ENCODE assay signal across 33 cellular contexts in genomic region chr9:6677803-6678202, GRCh38. TPM values are rescaled to one million over a fixed set of nuclear protein-coding genes. Genes with fewer than 3 reads are reported as not detected.
"Had no signal": no experiment of that assay in that cellular context is flagged by ENCODE, and none has a peak within 500 bp of the region (broad histone marks: within the 10 kb centered on the region; RNA-seq: fewer than 3 reads in every experiment).

No MANE protein-coding gene starts in this region.

- ATAC-seq: activated CD4-positive, alpha-beta T cell treated with anti-CD3 and anti-CD28 coated beads for 36 hours; activated CD8-positive, alpha-beta memory T cell treated with anti-CD3 and anti-CD28 coated beads, Interleukin-2, amount 10 ng/mL, durations not matched to agents 7 days and 5 days; activated CD8-positive, alpha-beta T cell treated with anti-CD3 and anti-CD28 coated beads, Interleukin-2, amount 10 ng/mL, durations not matched to agents 7 days and 5 days; activated naive CD4-positive, alpha-beta T cell treated with anti-CD3 and anti-CD28 coated beads, Interleukin-2, amount 50 U/mL, for 72 hours; esophagus mucosa; T-helper 17 cell had no signal

- H3K4me1 ChIP-seq: breast epithelium, colonic mucosa had no signal

- H3K27ac ChIP-seq: ascending aorta, breast epithelium, cardiac muscle cell, colonic mucosa, dorsolateral prefrontal cortex, WERI-Rb-1 had no signal

- H3K9me3 Mint-ChIP-seq: activated CD4-positive, alpha-beta memory T cell treated with anti-CD3 and anti-CD28 coated beads for 36 hours; activated CD4-positive, alpha-beta T cell treated with anti-CD3 and anti-CD28 coated beads, Interleukin-2, amount 10 ng/mL, durations not matched to agents 24 days and 14 days; activated naive CD4-positive, alpha-beta T cell treated with anti-CD3 and anti-CD28 coated beads, Interleukin-2, amount 10 ng/mL, durations not matched to agents 7 days and 5 days; activated naive CD4-positive, alpha-beta T cell treated with anti-CD3 and anti-CD28 coated beads, Interleukin-2, amount 50 U/mL, for 72 hours; activated naive CD8-positive, alpha-beta T cell treated with anti-CD3 and anti-CD28 coated beads, Interleukin-2, amount 10 ng/mL, durations not matched to agents 7 days and 5 days; activated T-helper 1 cell treated with anti-CD3 and anti-CD28 coated beads, Interleukin-12 subunit alpha, Interleukin-12 subunit beta, Interleukin-2, Interleukin-4 antibody, amounts not matched to agents 30 ng/mL and 10 ng/mL and 1 ng/mL, durations not matched to agents 14 hours and 24 hours and 36 hours; dendritic cell treated with granulocyte-macrophage colony-stimulating factor and Interleukin-4, amounts not matched to agents 40 ng/mL and 50 ng/mL, for 4 days; endodermal cell; T-helper 2 cell treated with Interferon-gamma antibody and Interleukin-4, amounts not matched to agents 5 μg/mL and 100 μg/mL, for 36 hours had no signal

- H3K36me3 Mint-ChIP-seq: activated naive CD4-positive, alpha-beta T cell treated with anti-CD3 and anti-CD28 coated beads, Interleukin-2, amount 10 ng/mL, durations not matched to agents 7 days and 5 days; activated naive CD8-positive, alpha-beta T cell treated with anti-CD3 and anti-CD28 coated beads, Interleukin-2, amount 10 ng/mL, durations not matched to agents 7 days and 5 days had no signal

- H3K9me3 ChIP-seq: ascending aorta, breast epithelium, colonic mucosa had no signal

- H3K27me3 Mint-ChIP-seq: activated CD4-positive, alpha-beta memory T cell treated with anti-CD3 and anti-CD28 coated beads for 36 hours; activated CD4-positive, alpha-beta T cell treated with anti-CD3 and anti-CD28 coated beads for 36 hours; activated CD4-positive, alpha-beta T cell treated with anti-CD3 and anti-CD28 coated beads, Interleukin-2, amount 10 ng/mL, durations not matched to agents 24 days and 14 days; activated CD8-positive, alpha-beta memory T cell treated with anti-CD3 and anti-CD28 coated beads, Interleukin-2, amount 10 ng/mL, durations not matched to agents 7 days and 5 days; activated naive CD4-positive, alpha-beta T cell treated with anti-CD3 and anti-CD28 coated beads, Interleukin-2, amount 10 ng/mL, durations not matched to agents 7 days and 5 days; activated naive CD8-positive, alpha-beta T cell treated with anti-CD3 and anti-CD28 coated beads, Interleukin-2, amount 10 ng/mL, durations not matched to agents 7 days and 5 days; dendritic cell treated with granulocyte-macrophage colony-stimulating factor and Interleukin-4, amounts not matched to agents 40 ng/mL and 50 ng/mL, for 4 days; T-helper 17 cell had no signal

- H3K27me3 ChIP-seq: ascending aorta, breast epithelium, cardiac muscle cell, colonic mucosa, dorsolateral prefrontal cortex had no signal

- H3K27ac Mint-ChIP-seq: activated CD4-positive, alpha-beta memory T cell treated with anti-CD3 and anti-CD28 coated beads for 36 hours; activated CD4-positive, alpha-beta T cell treated with anti-CD3 and anti-CD28 coated beads for 36 hours; activated CD4-positive, alpha-beta T cell treated with anti-CD3 and anti-CD28 coated beads, Interleukin-2, amount 10 ng/mL, durations not matched to agents 24 days and 14 days; activated CD8-positive, alpha-beta memory T cell treated with anti-CD3 and anti-CD28 coated beads, Interleukin-2, amount 10 ng/mL, durations not matched to agents 7 days and 5 days; activated CD8-positive, alpha-beta T cell treated with anti-CD3 and anti-CD28 coated beads, Interleukin-2, amount 10 ng/mL, durations not matched to agents 7 days and 5 days; activated naive CD4-positive, alpha-beta T cell treated with anti-CD3 and anti-CD28 coated beads, Interleukin-2, amount 10 ng/mL, durations not matched to agents 7 days and 5 days; activated naive CD4-positive, alpha-beta T cell treated with anti-CD3 and anti-CD28 coated beads, Interleukin-2, amount 50 U/mL, for 72 hours; activated naive CD8-positive, alpha-beta T cell treated with anti-CD3 and anti-CD28 coated beads, Interleukin-2, amount 10 ng/mL, durations not matched to agents 7 days and 5 days; activated T-helper 1 cell treated with anti-CD3 and anti-CD28 coated beads, Interleukin-12 subunit alpha, Interleukin-12 subunit beta, Interleukin-2, Interleukin-4 antibody, amounts not matched to agents 30 ng/mL and 10 ng/mL and 1 ng/mL, durations not matched to agents 14 hours and 24 hours and 36 hours; dendritic cell treated with granulocyte-macrophage colony-stimulating factor and Interleukin-4, amounts not matched to agents 40 ng/mL and 50 ng/mL, for 4 days; endodermal cell; T-helper 17 cell; T-helper 2 cell treated with Interferon-gamma antibody and Interleukin-4, amounts not matched to agents 5 μg/mL and 100 μg/mL, for 36 hours had no signal

- H3K4me3 Mint-ChIP-seq: activated CD4-positive, alpha-beta memory T cell treated with anti-CD3 and anti-CD28 coated beads for 36 hours; activated CD4-positive, alpha-beta T cell treated with anti-CD3 and anti-CD28 coated beads for 36 hours; activated CD4-positive, alpha-beta T cell treated with anti-CD3 and anti-CD28 coated beads, Interleukin-2, amount 10 ng/mL, durations not matched to agents 24 days and 14 days; activated CD8-positive, alpha-beta memory T cell treated with anti-CD3 and anti-CD28 coated beads, Interleukin-2, amount 10 ng/mL, durations not matched to agents 7 days and 5 days; activated CD8-positive, alpha-beta T cell treated with anti-CD3 and anti-CD28 coated beads, Interleukin-2, amount 10 ng/mL, durations not matched to agents 7 days and 5 days; activated naive CD4-positive, alpha-beta T cell treated with anti-CD3 and anti-CD28 coated beads, Interleukin-2, amount 10 ng/mL, durations not matched to agents 7 days and 5 days; activated naive CD8-positive, alpha-beta T cell treated with anti-CD3 and anti-CD28 coated beads, Interleukin-2, amount 10 ng/mL, durations not matched to agents 7 days and 5 days; activated T-helper 1 cell treated with anti-CD3 and anti-CD28 coated beads, Interleukin-12 subunit alpha, Interleukin-12 subunit beta, Interleukin-2, Interleukin-4 antibody, amounts not matched to agents 30 ng/mL and 10 ng/mL and 1 ng/mL, durations not matched to agents 14 hours and 24 hours and 36 hours; dendritic cell treated with granulocyte-macrophage colony-stimulating factor and Interleukin-4, amounts not matched to agents 40 ng/mL and 50 ng/mL, for 4 days; endodermal cell; T-helper 17 cell; T-helper 2 cell treated with Interferon-gamma antibody and Interleukin-4, amounts not matched to agents 5 μg/mL and 100 μg/mL, for 36 hours had no signal

- H3K4me3 ChIP-seq: ascending aorta, breast epithelium, cardiac muscle cell, colonic mucosa, dorsolateral prefrontal cortex had no signal

- DNase-seq: activated CD4-positive, alpha-beta memory T cell treated with anti-CD3 and anti-CD28 coated beads for 36 hours; activated CD4-positive, alpha-beta T cell treated with anti-CD3 and anti-CD28 coated beads for 36 hours; activated CD4-positive, alpha-beta T cell treated with anti-CD3 and anti-CD28 coated beads, Interleukin-2, amount 10 ng/mL, durations not matched to agents 24 days and 14 days; activated CD4-positive, CD25-positive, alpha-beta regulatory T cell; activated CD4-positive, CD25-positive, alpha-beta regulatory T cell treated with anti-CD3 and anti-CD28 coated beads, Interleukin-2, amount 50 U/mL, for 72 hours; activated CD8-positive, alpha-beta memory T cell treated with anti-CD3 and anti-CD28 coated beads, Interleukin-2, amount 10 ng/mL, durations not matched to agents 7 days and 5 days; activated CD8-positive, alpha-beta memory T cell treated with anti-CD3 and anti-CD28 coated beads, Interleukin-2, amount 50 U/mL, for 4 hours; activated CD8-positive, alpha-beta T cell treated with anti-CD3 and anti-CD28 coated beads, Interleukin-2, amount 10 ng/mL, durations not matched to agents 7 days and 5 days; activated gamma-delta T cell; activated naive CD4-positive, alpha-beta T cell; activated naive CD4-positive, alpha-beta T cell treated with anti-CD3 and anti-CD28 coated beads, Interleukin-2, amount 10 ng/mL, durations not matched to agents 7 days and 5 days; activated naive CD8-positive, alpha-beta T cell treated with anti-CD3 and anti-CD28 coated beads, Interleukin-2, amount 10 ng/mL, durations not matched to agents 7 days and 5 days; activated T-cell treated with anti-CD3 and anti-CD28 coated beads, Interleukin-2, amount 50 U/mL, for 1 hour; activated T-cell treated with anti-CD3 and anti-CD28 coated beads, Interleukin-2, amount 50 U/mL, for 48 hours; central memory CD4-positive, alpha-beta T cell; cerebellar nuclear complex; colonic mucosa; dorsolateral prefrontal cortex; effector memory CD4-positive, alpha-beta T cell; endodermal cell; foreskin fibroblast; T-helper 1 cell; T-helper 17 cell; T1000; WERI-Rb-1 had no signal

- H3K36me3 ChIP-seq: ascending aorta, breast epithelium, cardiac muscle cell, colonic mucosa, WERI-Rb-1 had no signal

RNA-seq across cellular contexts. Expression of gene GLDC, which starts 32.3 kb away (rescaled TPM):
- total RNA-seq: activated naive CD8-positive, alpha-beta T cell treated with anti-CD3 and anti-CD28 coated beads, Interleukin-2, amount 10 ng/mL, durations not matched to agents 7 days and 5 days had no signal
